Comparison of ENCODE assay signal across 1 cellular context in the genomic region with DNA sequence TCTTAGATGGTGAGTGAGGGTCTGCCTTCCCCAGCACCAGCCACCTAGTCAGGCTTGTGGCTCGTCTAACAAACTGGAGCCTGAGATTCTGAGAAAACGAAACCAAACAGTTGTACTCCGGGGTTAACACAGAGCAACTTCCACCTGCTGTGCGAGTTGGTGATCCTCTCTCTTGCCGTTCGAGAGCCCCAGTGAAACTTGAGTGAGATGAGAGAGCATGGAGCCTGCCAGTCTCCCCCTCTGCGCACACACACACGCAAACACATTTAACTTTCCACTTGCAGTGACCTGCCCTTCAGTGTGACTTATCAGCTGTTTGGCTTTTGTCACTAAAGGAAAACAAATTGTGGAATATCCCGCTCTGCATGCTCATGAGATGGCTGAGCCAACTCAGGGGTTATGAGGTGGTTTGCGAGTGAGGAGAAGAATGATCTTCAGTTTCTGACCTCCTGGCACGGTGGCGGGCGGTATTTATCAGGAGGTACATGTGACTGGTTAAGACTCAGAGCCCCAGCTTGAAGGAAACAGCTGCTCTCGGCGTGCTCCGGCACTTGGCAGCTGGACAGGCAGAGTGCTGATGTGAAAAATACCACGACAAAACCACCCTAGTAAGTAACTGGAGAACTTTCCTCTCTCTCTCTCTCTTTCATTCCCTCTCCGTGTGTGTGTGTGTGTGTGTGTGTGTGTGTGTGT.
A peak's percentile ranks its signal among the peaks of the same experiment; 100 is the strongest.
TF ChIP-seq lines count a peak whose summit lies in the region.

A gene with protein sequence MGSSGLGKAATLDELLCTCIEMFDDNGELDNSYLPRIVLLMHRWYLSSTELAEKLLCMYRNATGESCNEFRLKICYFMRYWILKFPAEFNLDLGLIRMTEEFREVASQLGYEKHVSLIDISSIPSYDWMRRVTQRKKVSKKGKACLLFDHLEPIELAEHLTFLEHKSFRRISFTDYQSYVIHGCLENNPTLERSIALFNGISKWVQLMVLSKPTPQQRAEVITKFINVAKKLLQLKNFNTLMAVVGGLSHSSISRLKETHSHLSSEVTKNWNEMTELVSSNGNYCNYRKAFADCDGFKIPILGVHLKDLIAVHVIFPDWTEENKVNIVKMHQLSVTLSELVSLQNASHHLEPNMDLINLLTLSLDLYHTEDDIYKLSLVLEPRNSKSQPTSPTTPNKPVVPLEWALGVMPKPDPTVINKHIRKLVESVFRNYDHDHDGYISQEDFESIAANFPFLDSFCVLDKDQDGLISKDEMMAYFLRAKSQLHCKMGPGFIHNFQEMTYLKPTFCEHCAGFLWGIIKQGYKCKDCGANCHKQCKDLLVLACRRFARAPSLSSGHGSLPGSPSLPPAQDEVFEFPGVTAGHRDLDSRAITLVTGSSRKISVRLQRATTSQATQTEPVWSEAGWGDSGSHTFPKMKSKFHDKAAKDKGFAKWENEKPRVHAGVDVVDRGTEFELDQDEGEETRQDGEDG (plus strand): TSS at position 550 of the 693 bp plus-strand sequence. CDS start 38,488 bp downstream, outside the sequence.

TF ChIP-seq in HepG2, 621 proteins besides CTCF, POLR2A, EP300 and RAD21 (continued from another document):
- TF ChIP-seq, protein P1, sequence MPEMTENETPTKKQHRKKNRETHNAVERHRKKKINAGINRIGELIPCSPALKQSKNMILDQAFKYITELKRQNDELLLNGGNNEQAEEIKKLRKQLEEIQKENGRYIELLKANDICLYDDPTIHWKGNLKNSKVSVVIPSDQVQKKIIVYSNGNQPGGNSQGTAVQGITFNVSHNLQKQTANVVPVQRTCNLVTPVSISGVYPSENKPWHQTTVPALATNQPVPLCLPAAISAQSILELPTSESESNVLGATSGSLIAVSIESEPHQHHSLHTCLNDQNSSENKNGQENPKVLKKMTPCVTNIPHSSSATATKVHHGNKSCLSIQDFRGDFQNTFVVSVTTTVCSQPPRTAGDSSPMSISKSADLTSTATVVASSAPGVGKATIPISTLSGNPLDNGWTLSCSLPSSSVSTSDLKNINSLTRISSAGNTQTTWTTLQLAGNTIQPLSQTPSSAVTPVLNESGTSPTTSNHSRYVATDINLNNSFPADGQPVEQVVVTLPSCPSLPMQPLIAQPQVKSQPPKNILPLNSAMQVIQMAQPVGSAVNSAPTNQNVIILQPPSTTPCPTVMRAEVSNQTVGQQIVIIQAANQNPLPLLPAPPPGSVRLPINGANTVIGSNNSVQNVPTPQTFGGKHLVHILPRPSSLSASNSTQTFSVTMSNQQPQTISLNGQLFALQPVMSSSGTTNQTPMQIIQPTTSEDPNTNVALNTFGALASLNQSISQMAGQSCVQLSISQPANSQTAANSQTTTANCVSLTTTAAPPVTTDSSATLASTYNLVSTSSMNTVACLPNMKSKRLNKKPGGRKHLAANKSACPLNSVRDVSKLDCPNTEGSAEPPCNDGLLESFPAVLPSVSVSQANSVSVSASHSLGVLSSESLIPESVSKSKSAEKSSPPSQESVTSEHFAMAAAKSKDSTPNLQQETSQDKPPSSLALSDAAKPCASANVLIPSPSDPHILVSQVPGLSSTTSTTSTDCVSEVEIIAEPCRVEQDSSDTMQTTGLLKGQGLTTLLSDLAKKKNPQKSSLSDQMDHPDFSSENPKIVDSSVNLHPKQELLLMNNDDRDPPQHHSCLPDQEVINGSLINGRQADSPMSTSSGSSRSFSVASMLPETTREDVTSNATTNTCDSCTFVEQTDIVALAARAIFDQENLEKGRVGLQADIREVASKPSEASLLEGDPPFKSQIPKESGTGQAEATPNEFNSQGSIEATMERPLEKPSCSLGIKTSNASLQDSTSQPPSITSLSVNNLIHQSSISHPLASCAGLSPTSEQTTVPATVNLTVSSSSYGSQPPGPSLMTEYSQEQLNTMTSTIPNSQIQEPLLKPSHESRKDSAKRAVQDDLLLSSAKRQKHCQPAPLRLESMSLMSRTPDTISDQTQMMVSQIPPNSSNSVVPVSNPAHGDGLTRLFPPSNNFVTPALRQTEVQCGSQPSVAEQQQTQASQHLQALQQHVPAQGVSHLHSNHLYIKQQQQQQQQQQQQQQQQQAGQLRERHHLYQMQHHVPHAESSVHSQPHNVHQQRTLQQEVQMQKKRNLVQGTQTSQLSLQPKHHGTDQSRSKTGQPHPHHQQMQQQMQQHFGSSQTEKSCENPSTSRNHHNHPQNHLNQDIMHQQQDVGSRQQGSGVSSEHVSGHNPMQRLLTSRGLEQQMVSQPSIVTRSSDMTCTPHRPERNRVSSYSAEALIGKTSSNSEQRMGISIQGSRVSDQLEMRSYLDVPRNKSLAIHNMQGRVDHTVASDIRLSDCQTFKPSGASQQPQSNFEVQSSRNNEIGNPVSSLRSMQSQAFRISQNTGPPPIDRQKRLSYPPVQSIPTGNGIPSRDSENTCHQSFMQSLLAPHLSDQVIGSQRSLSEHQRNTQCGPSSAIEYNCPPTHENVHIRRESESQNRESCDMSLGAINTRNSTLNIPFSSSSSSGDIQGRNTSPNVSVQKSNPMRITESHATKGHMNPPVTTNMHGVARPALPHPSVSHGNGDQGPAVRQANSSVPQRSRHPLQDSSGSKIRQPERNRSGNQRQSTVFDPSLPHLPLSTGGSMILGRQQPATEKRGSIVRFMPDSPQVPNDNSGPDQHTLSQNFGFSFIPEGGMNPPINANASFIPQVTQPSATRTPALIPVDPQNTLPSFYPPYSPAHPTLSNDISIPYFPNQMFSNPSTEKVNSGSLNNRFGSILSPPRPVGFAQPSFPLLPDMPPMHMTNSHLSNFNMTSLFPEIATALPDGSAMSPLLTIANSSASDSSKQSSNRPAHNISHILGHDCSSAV (CRISPR knock-in tag; IDR thresholded peaks at IDR 0.05; ENCODE audit: borderline replicate concordance) = no peak
- TF ChIP-seq IKZF1 (IDR thresholded peaks at IDR 0.05) (no peak), HOXD1 (CRISPR knock-in tag; IDR thresholded peaks at IDR 0.05) (no peak), ZNF672 (CRISPR knock-in tag; IDR thresholded peaks at IDR 0.05) (no peak), RBAK (CRISPR knock-in tag; IDR thresholded peaks at IDR 0.05) (no peak), RORA (CRISPR knock-in tag; IDR thresholded peaks at IDR 0.05) (no peak), ZMYM2 (CRISPR knock-in tag; IDR thresholded peaks at IDR 0.05) (no peak), TAF1 (CRISPR knock-in tag; IDR thresholded peaks at IDR 0.05) (no peak), SALL1 (CRISPR knock-in tag; IDR thresholded peaks at IDR 0.05) (peak; percentile 23; the same call in 1 of the 2 replicates), ZNF331 (CRISPR knock-in tag; IDR thresholded peaks at IDR 0.05) (no peak), ZFYVE20 (CRISPR knock-in tag; IDR thresholded peaks at IDR 0.05; ENCODE audit: borderline replicate concordance, low read depth) (no peak), FOXC1 (CRISPR knock-in tag; IDR thresholded peaks at IDR 0.05; ENCODE audit: borderline replicate concordance) (no peak), ZNF12 (CRISPR knock-in tag; IDR thresholded peaks at IDR 0.05) (no peak), HOXA5 (CRISPR knock-in tag; IDR thresholded peaks at IDR 0.05) (no peak), ZNF44 (CRISPR knock-in tag; IDR thresholded peaks at IDR 0.05) (no peak), POLR2AphosphoS2 (IDR thresholded peaks at IDR 0.05; ENCODE audit: low read depth, low read length) (no peak), ZSCAN9 (CRISPR knock-in tag; IDR thresholded peaks at IDR 0.05; ENCODE audit: borderline replicate concordance) (0 out of 2 replicates have a peak, but pooled peaks have one; percentile 17), TAF15 (IDR thresholded peaks at IDR 0.05; ENCODE audit: low read depth, low read length, poor library complexity, severe bottlenecking) (no peak)
- TF ChIP-seq, protein P2, sequence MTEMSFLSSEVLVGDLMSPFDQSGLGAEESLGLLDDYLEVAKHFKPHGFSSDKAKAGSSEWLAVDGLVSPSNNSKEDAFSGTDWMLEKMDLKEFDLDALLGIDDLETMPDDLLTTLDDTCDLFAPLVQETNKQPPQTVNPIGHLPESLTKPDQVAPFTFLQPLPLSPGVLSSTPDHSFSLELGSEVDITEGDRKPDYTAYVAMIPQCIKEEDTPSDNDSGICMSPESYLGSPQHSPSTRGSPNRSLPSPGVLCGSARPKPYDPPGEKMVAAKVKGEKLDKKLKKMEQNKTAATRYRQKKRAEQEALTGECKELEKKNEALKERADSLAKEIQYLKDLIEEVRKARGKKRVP (CRISPR knock-in tag; IDR thresholded peaks at IDR 0.05) = peak in 1 of 2 experiments; percentile 31; a peak in 1 of 4 replicates
- TF ChIP-seq, protein P3, sequence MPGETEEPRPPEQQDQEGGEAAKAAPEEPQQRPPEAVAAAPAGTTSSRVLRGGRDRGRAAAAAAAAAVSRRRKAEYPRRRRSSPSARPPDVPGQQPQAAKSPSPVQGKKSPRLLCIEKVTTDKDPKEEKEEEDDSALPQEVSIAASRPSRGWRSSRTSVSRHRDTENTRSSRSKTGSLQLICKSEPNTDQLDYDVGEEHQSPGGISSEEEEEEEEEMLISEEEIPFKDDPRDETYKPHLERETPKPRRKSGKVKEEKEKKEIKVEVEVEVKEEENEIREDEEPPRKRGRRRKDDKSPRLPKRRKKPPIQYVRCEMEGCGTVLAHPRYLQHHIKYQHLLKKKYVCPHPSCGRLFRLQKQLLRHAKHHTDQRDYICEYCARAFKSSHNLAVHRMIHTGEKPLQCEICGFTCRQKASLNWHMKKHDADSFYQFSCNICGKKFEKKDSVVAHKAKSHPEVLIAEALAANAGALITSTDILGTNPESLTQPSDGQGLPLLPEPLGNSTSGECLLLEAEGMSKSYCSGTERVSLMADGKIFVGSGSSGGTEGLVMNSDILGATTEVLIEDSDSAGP (CRISPR knock-in tag; IDR thresholded peaks at IDR 0.05; ENCODE audit: borderline replicate concordance) = peak; percentile 52; the same call in 1 of the 2 replicates
- TF ChIP-seq, protein P4, sequence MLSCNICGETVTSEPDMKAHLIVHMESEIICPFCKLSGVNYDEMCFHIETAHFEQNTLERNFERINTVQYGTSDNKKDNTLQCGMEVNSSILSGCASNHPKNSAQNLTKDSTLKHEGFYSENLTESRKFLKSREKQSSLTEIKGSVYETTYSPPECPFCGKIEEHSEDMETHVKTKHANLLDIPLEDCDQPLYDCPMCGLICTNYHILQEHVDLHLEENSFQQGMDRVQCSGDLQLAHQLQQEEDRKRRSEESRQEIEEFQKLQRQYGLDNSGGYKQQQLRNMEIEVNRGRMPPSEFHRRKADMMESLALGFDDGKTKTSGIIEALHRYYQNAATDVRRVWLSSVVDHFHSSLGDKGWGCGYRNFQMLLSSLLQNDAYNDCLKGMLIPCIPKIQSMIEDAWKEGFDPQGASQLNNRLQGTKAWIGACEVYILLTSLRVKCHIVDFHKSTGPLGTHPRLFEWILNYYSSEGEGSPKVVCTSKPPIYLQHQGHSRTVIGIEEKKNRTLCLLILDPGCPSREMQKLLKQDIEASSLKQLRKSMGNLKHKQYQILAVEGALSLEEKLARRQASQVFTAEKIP (CRISPR knock-in tag; IDR thresholded peaks at IDR 0.05; ENCODE audit: borderline replicate concordance) = no peak
- TF ChIP-seq, protein P5, sequence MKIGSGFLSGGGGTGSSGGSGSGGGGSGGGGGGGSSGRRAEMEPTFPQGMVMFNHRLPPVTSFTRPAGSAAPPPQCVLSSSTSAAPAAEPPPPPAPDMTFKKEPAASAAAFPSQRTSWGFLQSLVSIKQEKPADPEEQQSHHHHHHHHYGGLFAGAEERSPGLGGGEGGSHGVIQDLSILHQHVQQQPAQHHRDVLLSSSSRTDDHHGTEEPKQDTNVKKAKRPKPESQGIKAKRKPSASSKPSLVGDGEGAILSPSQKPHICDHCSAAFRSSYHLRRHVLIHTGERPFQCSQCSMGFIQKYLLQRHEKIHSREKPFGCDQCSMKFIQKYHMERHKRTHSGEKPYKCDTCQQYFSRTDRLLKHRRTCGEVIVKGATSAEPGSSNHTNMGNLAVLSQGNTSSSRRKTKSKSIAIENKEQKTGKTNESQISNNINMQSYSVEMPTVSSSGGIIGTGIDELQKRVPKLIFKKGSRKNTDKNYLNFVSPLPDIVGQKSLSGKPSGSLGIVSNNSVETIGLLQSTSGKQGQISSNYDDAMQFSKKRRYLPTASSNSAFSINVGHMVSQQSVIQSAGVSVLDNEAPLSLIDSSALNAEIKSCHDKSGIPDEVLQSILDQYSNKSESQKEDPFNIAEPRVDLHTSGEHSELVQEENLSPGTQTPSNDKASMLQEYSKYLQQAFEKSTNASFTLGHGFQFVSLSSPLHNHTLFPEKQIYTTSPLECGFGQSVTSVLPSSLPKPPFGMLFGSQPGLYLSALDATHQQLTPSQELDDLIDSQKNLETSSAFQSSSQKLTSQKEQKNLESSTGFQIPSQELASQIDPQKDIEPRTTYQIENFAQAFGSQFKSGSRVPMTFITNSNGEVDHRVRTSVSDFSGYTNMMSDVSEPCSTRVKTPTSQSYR (CRISPR knock-in tag; IDR thresholded peaks at IDR 0.05; ENCODE audit: borderline replicate concordance) = no peak
TF ChIP-seq in HepG2: peak in this region for 42.
